ENCODE assay signal across 21 cellular contexts in genomic region chr13:75641026-75641425, GRCh38.
"Had no signal": no experiment of that assay in that cellular context is flagged by ENCODE, and none has a peak within 500 bp of the region (broad histone marks: within the 10 kb centered on the region; RNA-seq: fewer than 3 reads in every experiment).

No MANE protein-coding gene starts in this region.

- H3K27ac ChIP-seq: breast epithelium, heart right ventricle, right atrium auricular region, transverse colon had no signal

- H3K36me3 ChIP-seq: breast epithelium, heart right ventricle, right atrium auricular region, transverse colon had no signal

- H3K9me3 ChIP-seq: breast epithelium, heart right ventricle, right atrium auricular region, transverse colon had no signal

- ATAC-seq: activated T-helper 17 cell treated with anti-CD3 and anti-CD28 coated beads, Interleukin-2, amount 50 U/mL, for 72 hours; esophagus mucosa; heart right ventricle; naive thymus-derived CD8-positive, alpha-beta T cell had no signal

- H3K4me3 ChIP-seq: breast epithelium, heart right ventricle, right atrium auricular region, transverse colon had no signal

- H3K27me3 ChIP-seq: breast epithelium, right atrium auricular region had no signal

- DNase-seq: activated CD4-positive, alpha-beta memory T cell treated with anti-CD3 and anti-CD28 coated beads, Interleukin-2, amount 10 ng/mL, durations not matched to agents 7 days and 5 days; activated CD4-positive, alpha-beta T cell treated with anti-CD3 and anti-CD28 coated beads for 1 hour; activated CD4-positive, alpha-beta T cell treated with anti-CD3 and anti-CD28 coated beads, Interleukin-2, amount 10 ng/mL, durations not matched to agents 7 days and 5 days; activated CD8-positive, alpha-beta memory T cell treated with anti-CD3 and anti-CD28 coated beads, Interleukin-2, amount 50 U/mL, for 48 hours; activated gamma-delta T cell treated with Interleukin-2 at 50 U/mL for 16 hours; activated naive CD4-positive, alpha-beta T cell treated with anti-CD3 and anti-CD28 coated beads, Interleukin-2, amount 50 U/mL, for 16 hours; activated T-cell treated with anti-CD3 and anti-CD28 coated beads, Interleukin-2, amount 50 U/mL, for 24 hours; amygdala; central memory CD4-positive, alpha-beta T cell; foreskin melanocyte; heart right ventricle; midbrain; naive thymus-derived CD8-positive, alpha-beta T cell; nucleus accumbens; stimulated activated CD4-positive, alpha-beta T cell treated with anti-CD3 and anti-CD28 coated beads, Interleukin-2, amount 100 ng/mL, for 48 hours; stimulated activated naive CD4-positive, alpha-beta T cell treated with Interleukin-2 at 50 U/mL for 16 hours; transverse colon had no signal
